In genomic region chrX:132737743-132738142, GRCh38 we compare ENCODE assay signal across 11 cellular contexts.
DNase-seq lines count a peak whose midpoint lies in the region; ATAC-seq lines count a peak whose summit lies in the region.
"Had no signal": no experiment of that assay in that cellular context is flagged by ENCODE, and none has a peak within 500 bp of the region (broad histone marks: within the 10 kb centered on the region; RNA-seq: fewer than 3 reads in every experiment).

No MANE protein-coding gene starts in this region.

- no peaks in the 10 kb centered on the region for H3K27me3 Mint-ChIP-seq in activated CD4-positive, alpha-beta T cell treated with anti-CD3 and anti-CD28 coated beads, Interleukin-2, amount 10 ng/mL, durations not matched to agents 7 days and 5 days
- H3K27me3 Mint-ChIP-seq in central memory CD8-positive, alpha-beta T cell: no peaks in the 10 kb centered on the region

- no peaks in the 10 kb centered on the region for H3K36me3 Mint-ChIP-seq in activated CD4-positive, alpha-beta T cell treated with anti-CD3 and anti-CD28 coated beads, Interleukin-2, amount 10 ng/mL, durations not matched to agents 7 days and 5 days (ENCODE audit: low read depth)
- no peaks in the 10 kb centered on the region for H3K36me3 Mint-ChIP-seq in central memory CD8-positive, alpha-beta T cell (ENCODE audit: insufficient read depth)

- ATAC-seq in HG03175 (IDR thresholded peaks at IDR 0.05; ENCODE audit: unreplicated experiment) (peak; percentile 46), GM21528 (IDR thresholded peaks at IDR 0.05; ENCODE audit: low FRiP score, unreplicated experiment) (no peak)
- peak; percentile 75 for ATAC-seq in central memory CD8-positive, alpha-beta T cell (replicated peaks; ENCODE audit: extremely low read depth, poor library complexity, severe bottlenecking)

- POLR2A ChIA-PET in activated CD4-positive, alpha-beta T cell treated with anti-CD3 and anti-CD28 coated beads, Interleukin-2, amount 10 ng/mL, durations not matched to agents 7 days and 5 days (lab: Charles Lee): no interaction called here

- H3K9me3 Mint-ChIP-seq in activated CD4-positive, alpha-beta T cell treated with anti-CD3 and anti-CD28 coated beads, Interleukin-2, amount 10 ng/mL, durations not matched to agents 7 days and 5 days: no peaks in the 10 kb centered on the region
- H3K9me3 Mint-ChIP-seq in central memory CD8-positive, alpha-beta T cell: no peaks in the 10 kb centered on the region
- H3K9me3 Mint-ChIP-seq: dendritic cell treated with granulocyte-macrophage colony-stimulating factor and Interleukin-4, amounts not matched to agents 40 ng/mL and 50 ng/mL, for 4 days had no signal

- CTCF ChIA-PET in activated CD4-positive, alpha-beta T cell treated with anti-CD3 and anti-CD28 coated beads, Interleukin-2, amount 10 ng/mL, durations not matched to agents 7 days and 5 days (lab: Charles Lee): interaction anchor here (1.0 to 1.3 kb wide), 2 partner anchors 12 to 37 kb away, joined by 3 read pairs; no protein-coding TSS in a partner anchor

- peak overlapping the region; percentile 54 for H3K27ac Mint-ChIP-seq in activated CD4-positive, alpha-beta T cell treated with anti-CD3 and anti-CD28 coated beads, Interleukin-2, amount 10 ng/mL, durations not matched to agents 7 days and 5 days
- no peak overlapping the region for H3K27ac Mint-ChIP-seq in central memory CD8-positive, alpha-beta T cell (ENCODE audit: low read depth)
- H3K27ac Mint-ChIP-seq: dendritic cell treated with granulocyte-macrophage colony-stimulating factor and Interleukin-4, amounts not matched to agents 40 ng/mL and 50 ng/mL, for 4 days had no signal

- H3K4me3 Mint-ChIP-seq in activated CD4-positive, alpha-beta T cell treated with anti-CD3 and anti-CD28 coated beads, Interleukin-2, amount 10 ng/mL, durations not matched to agents 7 days and 5 days: no peak overlapping the region
- no peak overlapping the region for H3K4me3 Mint-ChIP-seq in central memory CD8-positive, alpha-beta T cell
- H3K4me3 Mint-ChIP-seq: dendritic cell treated with granulocyte-macrophage colony-stimulating factor and Interleukin-4, amounts not matched to agents 40 ng/mL and 50 ng/mL, for 4 days had no signal

- peak; percentile 29 for DNase-seq in activated CD4-positive, alpha-beta T cell treated with anti-CD3 and anti-CD28 coated beads, Interleukin-2, amount 10 ng/mL, durations not matched to agents 7 days and 5 days
- peak in 1 of 2 donors; percentile 9 for DNase-seq in central memory CD8-positive, alpha-beta T cell (ENCODE audit: low spot score in 2 of 2)
- DNase-seq in stimulated activated CD4-positive, alpha-beta T cell treated with anti-CD3 and anti-CD28 coated beads, TNF-alpha, amount 100 ng/mL, for 1 hour (ENCODE audit: low read depth in 3 of 3, low spot score in 1 of 3): peak in 2 of 3 donors; percentile 0
- DNase-seq in NCI-H774 (lab: John Stamatoyannopoulos, UW) (no peak), NCI-H2196 treated with DMSO at 0.1 percent for 48 hours (lab: John Stamatoyannopoulos, UW; ENCODE audit: unreplicated experiment) (no peak), dermis blood vessel endothelial cell (no peak)
- DNase-seq: left ventricle myocardium inferior, NCI-H1105 had no signal

- peaks cover 31% of the 10 kb centered on the region for H3K4me1 Mint-ChIP-seq in activated CD4-positive, alpha-beta T cell treated with anti-CD3 and anti-CD28 coated beads, Interleukin-2, amount 10 ng/mL, durations not matched to agents 7 days and 5 days
- peaks cover 27% of the 10 kb centered on the region for H3K4me1 Mint-ChIP-seq in central memory CD8-positive, alpha-beta T cell

Comparison
In these comparisons a context has a peak if more than half of its experiments do, and no peak if none do; other contexts are left out.
1. DNase-seq: peak in activated CD4-positive, alpha-beta T cell treated with anti-CD3 and anti-CD28 coated beads, Interleukin-2, amount 10 ng/mL, durations not matched to agents 7 days and 5 days (single experiment) and stimulated activated CD4-positive, alpha-beta T cell treated with anti-CD3 and anti-CD28 coated beads, TNF-alpha, amount 100 ng/mL, for 1 hour (2 of 3); none in NCI-H774 (single experiment), NCI-H2196 treated with DMSO at 0.1 percent for 48 hours (single experiment) and dermis blood vessel endothelial cell (single experiment).